ENCODE assay signal across 12 cellular contexts in the genomic region with DNA sequence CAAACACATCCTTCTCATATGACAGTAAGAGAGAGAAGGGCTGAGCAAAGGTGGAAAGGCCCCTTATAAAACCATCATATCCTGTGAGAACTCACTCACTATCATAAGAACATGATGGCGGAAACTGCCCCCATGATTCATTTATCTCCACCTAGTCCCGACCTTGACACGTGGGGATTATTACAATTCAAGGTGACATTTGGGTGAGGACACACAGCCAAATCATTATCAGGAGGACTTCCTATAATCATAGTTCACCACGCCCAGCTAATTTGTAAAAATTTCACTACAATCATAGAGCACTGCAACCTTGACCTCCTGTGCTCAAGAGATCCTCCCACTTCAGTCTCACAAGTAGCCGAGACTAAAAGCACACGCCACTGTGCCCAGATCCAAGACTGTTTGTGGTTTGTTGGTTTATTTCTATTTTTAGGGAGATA.
DNase-seq lines count a peak whose midpoint lies in the region; ATAC-seq and TF ChIP-seq lines count a peak whose summit lies in the region.
"Had no signal": no experiment of that assay in that cellular context is flagged by ENCODE, and none has a peak within 500 bp of the region (broad histone marks: within the 10 kb centered on the region; RNA-seq: fewer than 3 reads in every experiment).

No MANE protein-coding gene starts in this region.

- peaks cover 59% of the 10 kb centered on the region for H3K4me1 Mint-ChIP-seq in activated T-helper 2 cell treated with anti-CD3 and anti-CD28 coated beads, Interferon-gamma antibody, Interleukin-2, Interleukin-4, amounts not matched to agents 10 μg/mL and 5 μg/mL and 100 μg/mL, durations not matched to agents 14 hours and 24 hours and 36 hours (ENCODE audit: low read depth)
- H3K4me1 Mint-ChIP-seq in memory B cell (peaks cover 34% of the 10 kb centered on the region), type B pancreatic cell (ENCODE audit: unreplicated experiment) (peaks cover 40% of the 10 kb centered on the region)

- no peak overlapping the region for H3K27ac ChIP-seq in upper lobe of right lung
- H3K27ac ChIP-seq: thyroid gland had no signal

- H3K4me3 ChIP-seq in upper lobe of right lung, result no peak overlapping the region
- H3K4me3 ChIP-seq: thyroid gland had no signal

- no peak for TF ChIP-seq CTCF in type B pancreatic cell (conservative IDR thresholded peaks at IDR 0.05)
- no peak for TF ChIP-seq CTCF in upper lobe of right lung (IDR thresholded peaks at IDR 0.05)

- H3K4me1 ChIP-seq in upper lobe of right lung, result peaks cover 30% of the 10 kb centered on the region
- H3K4me1 ChIP-seq: BE2C had no signal

- peak overlapping the region; percentile 37 for H3K4me3 Mint-ChIP-seq in activated T-helper 2 cell treated with anti-CD3 and anti-CD28 coated beads, Interferon-gamma antibody, Interleukin-2, Interleukin-4, amounts not matched to agents 10 μg/mL and 5 μg/mL and 100 μg/mL, durations not matched to agents 14 hours and 24 hours and 36 hours (ENCODE audit: low read depth)
- peak overlapping the region; percentile 24 for H3K4me3 Mint-ChIP-seq in memory B cell
- H3K4me3 Mint-ChIP-seq in type B pancreatic cell, result no peak overlapping the region

- intact Hi-C loops in Right ventricle myocardium inferior (cut with DNase I) (no loop called here), cardiac septum (cut with DNase I) (no loop called here), upper lobe of right lung (cut with DNase I) (no loop called here)
- intact Hi-C loops in activated T-helper 2 cell treated with anti-CD3 and anti-CD28 coated beads, Interferon-gamma antibody, Interleukin-2, Interleukin-4, amounts not matched to agents 10 μg/mL and 5 μg/mL and 100 μg/mL, durations not matched to agents 14 hours and 24 hours and 36 hours (cut with micrococcal nuclease), result no loop called here

- H3K9me3 ChIP-seq in upper lobe of right lung, result no peaks in the 10 kb centered on the region
- H3K9me3 ChIP-seq: BE2C, thyroid gland had no signal

- no peak for DNase-seq in Right ventricle myocardium inferior (ENCODE audit: missing footprints)
- no peak for DNase-seq in cardiac septum (ENCODE audit: low spot score)
- DNase-seq in activated T-helper 2 cell treated with anti-CD3 and anti-CD28 coated beads, Interferon-gamma antibody, Interleukin-2, Interleukin-4, amounts not matched to agents 10 μg/mL and 5 μg/mL and 100 μg/mL, durations not matched to agents 14 hours and 24 hours and 36 hours (ENCODE audit: low spot score), result no peak
- DNase-seq in memory B cell (ENCODE audit: low spot score in 2 of 2), result no peak
- no peak for DNase-seq in type B pancreatic cell (ENCODE audit: extremely low spot score, unreplicated experiment)
- DNase-seq in CD1c-positive myeloid dendritic cell (ENCODE audit: extremely low spot score), result no peak
- no peak for DNase-seq in upper lobe of right lung
- DNase-seq: activated T-cell treated with anti-CD3 and anti-CD28 coated beads, Interleukin-2, amount 50 U/mL, for 48 hours; BE2C; NCI-H1436 treated with DMSO at 0.1 percent for 48 hours; thyroid gland had no signal

- H3K36me3 Mint-ChIP-seq in activated T-helper 2 cell treated with anti-CD3 and anti-CD28 coated beads, Interferon-gamma antibody, Interleukin-2, Interleukin-4, amounts not matched to agents 10 μg/mL and 5 μg/mL and 100 μg/mL, durations not matched to agents 14 hours and 24 hours and 36 hours (ENCODE audit: low read depth), result peaks cover 52% of the 10 kb centered on the region
- H3K36me3 Mint-ChIP-seq in memory B cell (peaks cover 14% of the 10 kb centered on the region), type B pancreatic cell (peaks cover 33% of the 10 kb centered on the region)

- no peaks in the 10 kb centered on the region for H3K36me3 ChIP-seq in upper lobe of right lung
- H3K36me3 ChIP-seq: BE2C, thyroid gland had no signal

- H3K27ac Mint-ChIP-seq in activated T-helper 2 cell treated with anti-CD3 and anti-CD28 coated beads, Interferon-gamma antibody, Interleukin-2, Interleukin-4, amounts not matched to agents 10 μg/mL and 5 μg/mL and 100 μg/mL, durations not matched to agents 14 hours and 24 hours and 36 hours, result peak overlapping the region; percentile 83
- H3K27ac Mint-ChIP-seq in memory B cell, result peak overlapping the region; percentile 38
- peak overlapping the region; percentile 75 for H3K27ac Mint-ChIP-seq in type B pancreatic cell

- H3K27me3 ChIP-seq in upper lobe of right lung, result no peaks in the 10 kb centered on the region
- H3K27me3 ChIP-seq: BE2C, thyroid gland had no signal

- H3K9me3 Mint-ChIP-seq in activated T-helper 2 cell treated with anti-CD3 and anti-CD28 coated beads, Interferon-gamma antibody, Interleukin-2, Interleukin-4, amounts not matched to agents 10 μg/mL and 5 μg/mL and 100 μg/mL, durations not matched to agents 14 hours and 24 hours and 36 hours, result no peaks in the 10 kb centered on the region
- H3K9me3 Mint-ChIP-seq in memory B cell (no peaks in the 10 kb centered on the region), type B pancreatic cell (no peaks in the 10 kb centered on the region)

- ATAC-seq in Right ventricle myocardium inferior, result peak; percentile 28
- ATAC-seq in memory B cell (ENCODE audit: low read depth), result no peak
- no peak for ATAC-seq in GM21717 (IDR thresholded peaks at IDR 0.05; ENCODE audit: unreplicated experiment)
- no peak for ATAC-seq in upper lobe of right lung

- no peaks in the 10 kb centered on the region for H3K27me3 Mint-ChIP-seq in activated T-helper 2 cell treated with anti-CD3 and anti-CD28 coated beads, Interferon-gamma antibody, Interleukin-2, Interleukin-4, amounts not matched to agents 10 μg/mL and 5 μg/mL and 100 μg/mL, durations not matched to agents 14 hours and 24 hours and 36 hours (ENCODE audit: low read depth)
- H3K27me3 Mint-ChIP-seq in memory B cell, result no peaks in the 10 kb centered on the region
- H3K27me3 Mint-ChIP-seq in type B pancreatic cell, result no peaks in the 10 kb centered on the region
